ENCODE assay signal across 1 cellular context in the genomic region with DNA sequence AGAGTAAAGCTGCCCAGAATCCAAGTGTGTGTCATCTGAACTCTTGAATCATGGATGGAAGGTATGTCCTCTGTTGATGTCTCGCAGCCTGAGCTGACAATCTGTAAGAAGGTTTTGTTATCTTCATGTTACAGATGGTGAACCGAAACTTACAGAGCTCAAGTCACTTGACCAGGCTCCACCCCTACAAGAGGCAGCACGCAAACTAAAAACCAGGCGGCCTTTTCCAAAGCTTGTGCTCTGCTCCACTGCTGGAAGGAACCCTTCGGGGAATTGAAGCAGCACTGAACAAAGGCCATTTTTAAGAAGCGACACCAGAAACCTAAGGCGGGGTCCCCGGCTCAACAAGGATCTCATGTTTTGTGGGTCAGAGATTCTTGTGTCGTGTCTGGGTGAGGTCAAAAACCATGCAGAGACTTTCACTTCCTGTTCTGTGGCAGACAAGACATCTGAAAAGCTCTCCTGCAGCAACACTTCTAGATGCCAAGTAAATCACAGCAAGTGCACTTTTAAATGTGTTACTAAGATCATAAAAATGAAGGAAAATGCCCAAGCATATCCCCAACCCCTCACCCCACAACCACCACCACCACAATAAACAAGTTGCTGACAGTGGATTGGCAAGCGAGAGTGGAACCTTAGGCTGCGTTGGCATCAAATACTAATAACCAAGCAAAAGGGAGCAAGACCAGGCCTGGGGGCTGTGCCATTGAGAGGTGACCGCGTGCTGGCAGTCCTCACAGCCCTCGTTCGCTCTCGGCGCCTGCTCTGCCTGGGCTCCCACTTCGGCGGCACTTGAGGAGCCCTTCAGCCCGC.
TF ChIP-seq lines count a peak whose summit lies in the region.

No MANE protein-coding gene starts in this region.

TF ChIP-seq in WTC11, 78 proteins besides CTCF, POLR2A, EP300 and RAD21 (continued from another document):
- TF ChIP-seq, protein P1, sequence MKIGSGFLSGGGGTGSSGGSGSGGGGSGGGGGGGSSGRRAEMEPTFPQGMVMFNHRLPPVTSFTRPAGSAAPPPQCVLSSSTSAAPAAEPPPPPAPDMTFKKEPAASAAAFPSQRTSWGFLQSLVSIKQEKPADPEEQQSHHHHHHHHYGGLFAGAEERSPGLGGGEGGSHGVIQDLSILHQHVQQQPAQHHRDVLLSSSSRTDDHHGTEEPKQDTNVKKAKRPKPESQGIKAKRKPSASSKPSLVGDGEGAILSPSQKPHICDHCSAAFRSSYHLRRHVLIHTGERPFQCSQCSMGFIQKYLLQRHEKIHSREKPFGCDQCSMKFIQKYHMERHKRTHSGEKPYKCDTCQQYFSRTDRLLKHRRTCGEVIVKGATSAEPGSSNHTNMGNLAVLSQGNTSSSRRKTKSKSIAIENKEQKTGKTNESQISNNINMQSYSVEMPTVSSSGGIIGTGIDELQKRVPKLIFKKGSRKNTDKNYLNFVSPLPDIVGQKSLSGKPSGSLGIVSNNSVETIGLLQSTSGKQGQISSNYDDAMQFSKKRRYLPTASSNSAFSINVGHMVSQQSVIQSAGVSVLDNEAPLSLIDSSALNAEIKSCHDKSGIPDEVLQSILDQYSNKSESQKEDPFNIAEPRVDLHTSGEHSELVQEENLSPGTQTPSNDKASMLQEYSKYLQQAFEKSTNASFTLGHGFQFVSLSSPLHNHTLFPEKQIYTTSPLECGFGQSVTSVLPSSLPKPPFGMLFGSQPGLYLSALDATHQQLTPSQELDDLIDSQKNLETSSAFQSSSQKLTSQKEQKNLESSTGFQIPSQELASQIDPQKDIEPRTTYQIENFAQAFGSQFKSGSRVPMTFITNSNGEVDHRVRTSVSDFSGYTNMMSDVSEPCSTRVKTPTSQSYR (CRISPR knock-in tag; IDR thresholded peaks at IDR 0.05), result no peak
